In the genomic region with DNA sequence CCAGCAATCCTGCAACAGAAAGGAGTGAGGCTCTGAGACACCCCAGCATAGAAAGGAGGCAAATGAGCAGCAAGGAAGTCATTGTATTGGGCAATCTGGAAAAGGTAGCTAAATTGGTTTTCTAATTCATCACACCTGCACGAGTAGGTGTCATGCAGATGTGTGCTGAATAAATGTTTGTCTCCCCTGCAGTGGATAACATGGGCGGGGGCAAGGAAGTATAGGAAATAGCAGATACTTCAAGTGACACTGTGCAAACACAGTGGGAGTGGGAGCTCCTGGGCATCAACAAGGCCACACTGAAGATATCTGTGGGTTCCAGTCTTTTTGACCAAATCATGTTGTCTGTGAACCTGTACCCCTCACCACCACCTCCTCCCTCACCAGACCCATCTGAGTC, we compare ENCODE assay signal across 32 cellular contexts. TPM values are rescaled to one million over a fixed set of nuclear protein-coding genes. Genes with fewer than 3 reads are reported as not detected.
"Had no signal": no experiment of that assay in that cellular context is flagged by ENCODE, and none has a peak within 500 bp of the region (broad histone marks: within the 10 kb centered on the region; RNA-seq: fewer than 3 reads in every experiment).

No MANE protein-coding gene starts in this region.

- H3K9me3 ChIP-seq: breast epithelium had no signal

- DNase-seq: activated CD4-positive, alpha-beta T cell treated with anti-CD3 and anti-CD28 coated beads for 48 hours; activated CD4-positive, alpha-beta T cell treated with anti-CD3 and anti-CD28 coated beads, Interleukin-2, amount 50 U/mL, for 4 hours; activated CD4-positive, CD25-positive, alpha-beta regulatory T cell treated with anti-CD3 and anti-CD28 coated beads, Interleukin-2, amount 50 U/mL, for 72 hours; activated CD8-positive, alpha-beta memory T cell treated with anti-CD3 and anti-CD28 coated beads, Interleukin-2, amount 50 U/mL, for 48 hours; activated CD8-positive, alpha-beta T cell treated with anti-CD3 and anti-CD28 coated beads, Interleukin-2, amount 10 ng/mL, durations not matched to agents 7 days and 5 days; activated effector memory CD4-positive, alpha-beta T cell treated with Interleukin-2 at 50 U/mL for 16 hours; activated naive CD4-positive, alpha-beta T cell; activated T-cell treated with anti-CD3 and anti-CD28 coated beads, Interleukin-2, amount 50 U/mL, for 1 hour; aorta; central memory CD4-positive, alpha-beta T cell; Karpas-422; NCI-H1105 treated with DMSO at 0.1 percent for 48 hours; NCI-H1694 treated with DMSO at 0.1 percent for 48 hours; NCI-H2081 treated with DMSO at 0.1 percent for 48 hours; NCI-H2171; NCI-H2227 treated with DMSO at 0.1 percent for 48 hours; NCI-H446 treated with DMSO at 0.1 percent for 48 hours; NCI-H526 treated with DMSO at 0.1 percent for 48 hours; NK-92 treated with Interleukin-12 subunit alpha and Interleukin-12 subunit beta, amount 100 ng/mL, for 24 hours; OCI-M1; SHP77; SW 1271; T-helper 9 cell had no signal

- H3K27ac ChIP-seq: breast epithelium, SJSA1 had no signal

- H3K36me3 ChIP-seq: breast epithelium, SJSA1 had no signal

- H3K4me3 Mint-ChIP-seq: activated CD8-positive, alpha-beta T cell treated with anti-CD3 and anti-CD28 coated beads, Interleukin-2, amount 10 ng/mL, durations not matched to agents 7 days and 5 days; activated naive CD4-positive, alpha-beta T cell treated with anti-CD3 and anti-CD28 coated beads, Interleukin-2, amount 50 U/mL, for 24 hours; WTC11 had no signal

- FAIRE-seq: K562, RCC 7860 had no signal

- H3K27ac Mint-ChIP-seq: activated CD8-positive, alpha-beta T cell treated with anti-CD3 and anti-CD28 coated beads, Interleukin-2, amount 10 ng/mL, durations not matched to agents 7 days and 5 days; activated naive CD4-positive, alpha-beta T cell treated with anti-CD3 and anti-CD28 coated beads, Interleukin-2, amount 50 U/mL, for 24 hours; WTC11 had no signal

- H3K27me3 ChIP-seq: breast epithelium, SJSA1 had no signal

- H3K4me1 ChIP-seq: breast epithelium had no signal

- ATAC-seq: activated CD8-positive, alpha-beta T cell treated with anti-CD3 and anti-CD28 coated beads, Interleukin-2, amount 10 ng/mL, durations not matched to agents 7 days and 5 days; K562; SK-N-SH treated with all-trans-retinoic acid at 6 μM for 48 hours; WTC11 had no signal

- H3K27me3 Mint-ChIP-seq: activated naive CD4-positive, alpha-beta T cell treated with anti-CD3 and anti-CD28 coated beads, Interleukin-2, amount 50 U/mL, for 24 hours had no signal

- H3K4me3 ChIP-seq: breast epithelium, K562, SJSA1 had no signal

- H3K9me3 Mint-ChIP-seq: activated naive CD4-positive, alpha-beta T cell treated with anti-CD3 and anti-CD28 coated beads, Interleukin-2, amount 50 U/mL, for 24 hours had no signal

RNA-seq across cellular contexts. Expression of a gene that starts 14.4 kb away (rescaled TPM):
- total RNA-seq: activated CD8-positive, alpha-beta T cell treated with anti-CD3 and anti-CD28 coated beads, Interleukin-2, amount 10 ng/mL, durations not matched to agents 7 days and 5 days; aorta; breast epithelium; chondrocyte; K562; SJSA1; T-helper 1 cell treated with Interleukin-12 subunit alpha and Interleukin-12 subunit beta and Interleukin-4 antibody, amounts not matched to agents 30 ng/mL and 1 ng/mL, for 36 hours; WTC11 had no signal
- polyA plus RNA-seq: aorta, K562 had no signal

RNA-seq across cellular contexts. Expression of a gene that starts 29.6 kb away (rescaled TPM):
- total RNA-seq: activated CD8-positive, alpha-beta T cell treated with anti-CD3 and anti-CD28 coated beads, Interleukin-2, amount 10 ng/mL, durations not matched to agents 7 days and 5 days; aorta; breast epithelium; chondrocyte; K562; SJSA1; T-helper 1 cell treated with Interleukin-12 subunit alpha and Interleukin-12 subunit beta and Interleukin-4 antibody, amounts not matched to agents 30 ng/mL and 1 ng/mL, for 36 hours; WTC11 had no signal
- polyA plus RNA-seq: aorta had no signal

RNA-seq across cellular contexts. Expression of a gene that starts 50.9 kb away (rescaled TPM):
- total RNA-seq: activated CD8-positive, alpha-beta T cell treated with anti-CD3 and anti-CD28 coated beads, Interleukin-2, amount 10 ng/mL, durations not matched to agents 7 days and 5 days; aorta; breast epithelium; chondrocyte; K562; SJSA1; T-helper 1 cell treated with Interleukin-12 subunit alpha and Interleukin-12 subunit beta and Interleukin-4 antibody, amounts not matched to agents 30 ng/mL and 1 ng/mL, for 36 hours; WTC11 had no signal
- polyA plus RNA-seq: aorta, K562 had no signal
